In the genomic region with DNA sequence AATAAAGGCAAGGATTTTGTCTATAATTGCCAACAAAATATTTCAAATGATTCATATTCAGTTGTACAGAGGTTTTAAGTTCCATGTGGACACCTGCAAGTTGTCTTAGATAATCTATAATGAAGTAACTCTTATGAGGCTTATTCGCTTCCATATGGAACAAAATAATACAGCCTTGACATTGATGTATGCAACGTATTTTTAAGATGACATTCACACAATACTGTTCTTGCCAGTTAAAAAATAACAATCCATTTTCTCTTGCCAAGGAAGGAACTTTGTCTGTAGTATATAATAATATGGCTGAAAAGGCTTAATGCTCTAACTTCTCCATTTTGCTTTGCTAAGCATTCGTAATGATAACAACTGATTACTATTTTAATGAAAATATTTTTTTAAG, we compare ENCODE assay signal across 7 cellular contexts.
"Had no signal": no experiment of that assay in that cellular context is flagged by ENCODE, and none has a peak within 500 bp of the region (broad histone marks: within the 10 kb centered on the region; RNA-seq: fewer than 3 reads in every experiment).

No MANE protein-coding gene starts in this region.

- DNase-seq: IMR-90, KBM-7, KG1 had no signal

- H3K27ac ChIP-seq: HL-60 had no signal

- H3K4me3 ChIP-seq: K562 had no signal

- ATAC-seq: HepG2, K562 had no signal

- FAIRE-seq: HepG2, HTR-8/SVneo, K562 had no signal
